In genomic region chr7:102279537-102280400, GRCh38 we compare ENCODE assay signal across 9 cellular contexts. TPM values are rescaled to one million over a fixed set of nuclear protein-coding genes. Genes with fewer than 3 reads are reported as not detected.
A peak's percentile ranks its signal among the peaks of the same experiment; 100 is the strongest.
DNase-seq lines count a peak whose midpoint lies in the region; ATAC-seq, FAIRE-seq and TF ChIP-seq lines count a peak whose summit lies in the region.
"Had no signal": no experiment of that assay in that cellular context is flagged by ENCODE, and none has a peak within 500 bp of the region (broad histone marks: within the 10 kb centered on the region; RNA-seq: fewer than 3 reads in every experiment).

No MANE protein-coding gene starts in this region.

- TF ChIP-seq CTCF in left ventricle myocardium inferior (IDR thresholded peaks at IDR 0.05; ENCODE audit: borderline replicate concordance) = peak; percentile 83

- CTCF ChIA-PET in CD4-positive, alpha-beta memory T cell (lab: Charles Lee; ENCODE audit: partially characterized antibody) = interaction anchor here (1.0 to 6.5 kb wide), 6 partner anchors 8 to 116 kb away, joined by 3 to 59 read pairs (median 6); partner anchors contain the start of gene PRKRIP1

- peaks cover 4% of the 10 kb centered on the region for H3K4me1 ChIP-seq in CD4-positive, alpha-beta memory T cell (ENCODE audit: insufficient read depth, low read length)
- peaks cover 13% of the 10 kb centered on the region for H3K4me1 ChIP-seq in SJSA1 (replicated peaks)
- H3K4me1 ChIP-seq in left ventricle myocardium inferior = peaks cover 2% of the 10 kb centered on the region
- no peaks in the 10 kb centered on the region for H3K4me1 ChIP-seq in small intestine (ENCODE audit: control insufficient read depth in 2 of 2, insufficient read depth in 1 of 2, low read depth in 1 of 2, low read length in 1 of 2)

- no peak overlapping the region for H3K27ac ChIP-seq in CD4-positive, alpha-beta memory T cell (ENCODE audit: low read depth, low read length)
- no peak overlapping the region for H3K27ac ChIP-seq in SJSA1
- no peak overlapping the region for H3K27ac ChIP-seq in left ventricle myocardium inferior (replicated peaks)
- no peak overlapping the region for H3K27ac ChIP-seq in small intestine (ENCODE audit: low read depth in 1 of 2, low read length in 1 of 2)

- no peaks in the 10 kb centered on the region for H3K27me3 ChIP-seq in CD4-positive, alpha-beta memory T cell (ENCODE audit: insufficient read depth, low read length)
- H3K27me3 ChIP-seq in SJSA1 (replicated peaks) (no peaks in the 10 kb centered on the region), left ventricle myocardium inferior (ENCODE audit: low read depth) (no peaks in the 10 kb centered on the region), small intestine (ENCODE audit: control insufficient read depth in 2 of 2, insufficient read depth in 2 of 2, low read length in 2 of 2) (no peaks in the 10 kb centered on the region)

- peak; percentile 46 to 57 (median 54) for DNase-seq in CD4-positive, alpha-beta memory T cell
- peak; percentile 72 to 78 for DNase-seq in SJSA1 (ENCODE audit: low read depth in 1 of 2, low spot score in 2 of 2)
- peak; percentile 25 for DNase-seq in activated naive CD8-positive, alpha-beta T cell treated with anti-CD3 and anti-CD28 coated beads, Interleukin-2, amount 50 U/mL, for 16 hours (ENCODE audit: low read depth, low spot score)
- peak; percentile 29 for DNase-seq in left ventricle myocardium inferior
- DNase-seq in small intestine = peak; percentile 38
- no peak for DNase-seq in NCI-H510A (lab: John Stamatoyannopoulos, UW)

- H3K9me3 Mint-ChIP-seq in CD4-positive, alpha-beta memory T cell = no peaks in the 10 kb centered on the region
- H3K9me3 Mint-ChIP-seq: stimulated activated naive CD8-positive, alpha-beta T cell treated with anti-CD3 and anti-CD28 coated beads, Interleukin-15, Interleukin-2, amounts not matched to agents 100 ng/mL and 50 ng/mL, for 24 hours had no signal

- H3K4me1 Mint-ChIP-seq in CD4-positive, alpha-beta memory T cell = peaks cover 4 to 17% (median 10%) of the 10 kb centered on the region in 4 donors

- no peak overlapping the region for H3K4me3 Mint-ChIP-seq in CD4-positive, alpha-beta memory T cell
- H3K4me3 Mint-ChIP-seq: stimulated activated naive CD8-positive, alpha-beta T cell treated with anti-CD3 and anti-CD28 coated beads, Interleukin-15, Interleukin-2, amounts not matched to agents 100 ng/mL and 50 ng/mL, for 24 hours had no signal

- FAIRE-seq in small intestine (lab: Jason Lieb, UNC) = no peak

- no peak overlapping the region for H3K4me3 ChIP-seq in CD4-positive, alpha-beta memory T cell (ENCODE audit: low read length in 2 of 2)
- H3K4me3 ChIP-seq in SJSA1 = no peak overlapping the region
- H3K4me3 ChIP-seq in left ventricle myocardium inferior = no peak overlapping the region
- H3K4me3 ChIP-seq in small intestine (ENCODE audit: low read depth in 1 of 2, low read length in 2 of 2) = no peak overlapping the region

- H3K9me3 ChIP-seq in CD4-positive, alpha-beta memory T cell (ENCODE audit: control insufficient read depth in 1 of 2, low read length in 2 of 2) = no peaks in the 10 kb centered on the region
- no peaks in the 10 kb centered on the region for H3K9me3 ChIP-seq in SJSA1 (replicated peaks)
- H3K9me3 ChIP-seq in left ventricle myocardium inferior (replicated peaks) = no peaks in the 10 kb centered on the region
- H3K9me3 ChIP-seq in small intestine (ENCODE audit: control insufficient read depth, low read depth) = no peaks in the 10 kb centered on the region

- no peaks in the 10 kb centered on the region for H3K36me3 Mint-ChIP-seq in CD4-positive, alpha-beta memory T cell

- 52 to 69% (median 53%) methylated on average over 18 to 23 of the region's 23 CpGs for WGBS in small intestine, 3 donors

- intact Hi-C loops in CD4-positive, alpha-beta memory T cell (cut with micrococcal nuclease) = loop anchor here (2.0 to 10.0 kb wide), 2 partner anchors 85 to 171 kb away; no protein-coding TSS in a partner anchor
- intact Hi-C loops in left ventricle myocardium inferior (cut with micrococcal nuclease) = loop anchor here (5.0 to 10.0 kb wide), 2 partner anchors 113 to 595 kb away; no protein-coding TSS in a partner anchor

- no peak for TF ChIP-seq EP300 in Ishikawa (IDR thresholded peaks at IDR 0.05; ENCODE audit: borderline replicate concordance)

- peak; percentile 77 for ATAC-seq in GM19395 (IDR thresholded peaks at IDR 0.05; ENCODE audit: unreplicated experiment)

- POLR2A ChIA-PET in CD4-positive, alpha-beta memory T cell (lab: Charles Lee; ENCODE audit: partially characterized antibody) = no interaction called here

- peak overlapping the region in 2 of 7 donors; percentile 60 to 67 for H3K27ac Mint-ChIP-seq in CD4-positive, alpha-beta memory T cell
- H3K27ac Mint-ChIP-seq: stimulated activated naive CD8-positive, alpha-beta T cell treated with anti-CD3 and anti-CD28 coated beads, Interleukin-15, Interleukin-2, amounts not matched to agents 100 ng/mL and 50 ng/mL, for 24 hours had no signal

- TF ChIP-seq RAD21 in Ishikawa (IDR thresholded peaks at IDR 0.05; ENCODE audit: low read depth) = peak; percentile 91

- H3K36me3 ChIP-seq in CD4-positive, alpha-beta memory T cell (ENCODE audit: insufficient read depth, low read length) = no peaks in the 10 kb centered on the region
- no peaks in the 10 kb centered on the region; the same call in 1 of the 2 replicates for H3K36me3 ChIP-seq in SJSA1
- H3K36me3 ChIP-seq in left ventricle myocardium inferior = no peaks in the 10 kb centered on the region
- H3K36me3 ChIP-seq in small intestine (ENCODE audit: control insufficient read depth in 2 of 2, insufficient read depth in 2 of 2, low read length in 2 of 2) = no peaks in the 10 kb centered on the region

- no peaks in the 10 kb centered on the region for H3K27me3 Mint-ChIP-seq in CD4-positive, alpha-beta memory T cell

TF ChIP-seq in Ishikawa, 13 proteins besides CTCF, POLR2A, EP300 and RAD21:
- no peak for TF ChIP-seq TEAD4 (IDR thresholded peaks at IDR 0.05)
- TF ChIP-seq ZBTB7A (IDR thresholded peaks at IDR 0.05; ENCODE audit: low read depth) = peak; percentile 93
- TF ChIP-seq EGR1 (IDR thresholded peaks at IDR 0.05) = no peak
- TF ChIP-seq NFIC (IDR thresholded peaks at IDR 0.05) = no peak

RNA-seq across cellular contexts. Expression of gene SH2B2, which starts 6.9 kb away (rescaled TPM):
- 1 to 10 TPM in 1 of 2 experiments, under 1 TPM in 1; 0.79 to 1.2 TPM for total RNA-seq in CD4-positive, alpha-beta memory T cell
- under 1 TPM in 1 of 2 donors, not detected in 1; 0.69 TPM for polyA plus RNA-seq in CD4-positive, alpha-beta memory T cell
- total RNA-seq in SJSA1 (2014; rRNA removed; shearing (Covaris generic)) = 62.6 and 83.1 TPM in 2 replicates
- 1.0 TPM for total RNA-seq in left ventricle myocardium inferior
- polyA plus RNA-seq in small intestine = 1 to 10 TPM in 2 of 3 donors, under 1 TPM in 1; 0.67 to 2.5 (median 1.6) TPM

Comparison
In these comparisons a context has a peak if more than half of its experiments do, and no peak if none do; other contexts are left out.
1. RNA of gene SH2B2, which starts 6.9 kb away (total RNA-seq): 62.6 to 83.1 TPM in SJSA1; 0.79 to 1.2 TPM in CD4-positive, alpha-beta memory T cell and 1.0 TPM in left ventricle myocardium inferior (single experiment); every median in the first group is over 10 times any median in the second.